ENCODE assay signal across 8 cellular contexts in the genomic region with DNA sequence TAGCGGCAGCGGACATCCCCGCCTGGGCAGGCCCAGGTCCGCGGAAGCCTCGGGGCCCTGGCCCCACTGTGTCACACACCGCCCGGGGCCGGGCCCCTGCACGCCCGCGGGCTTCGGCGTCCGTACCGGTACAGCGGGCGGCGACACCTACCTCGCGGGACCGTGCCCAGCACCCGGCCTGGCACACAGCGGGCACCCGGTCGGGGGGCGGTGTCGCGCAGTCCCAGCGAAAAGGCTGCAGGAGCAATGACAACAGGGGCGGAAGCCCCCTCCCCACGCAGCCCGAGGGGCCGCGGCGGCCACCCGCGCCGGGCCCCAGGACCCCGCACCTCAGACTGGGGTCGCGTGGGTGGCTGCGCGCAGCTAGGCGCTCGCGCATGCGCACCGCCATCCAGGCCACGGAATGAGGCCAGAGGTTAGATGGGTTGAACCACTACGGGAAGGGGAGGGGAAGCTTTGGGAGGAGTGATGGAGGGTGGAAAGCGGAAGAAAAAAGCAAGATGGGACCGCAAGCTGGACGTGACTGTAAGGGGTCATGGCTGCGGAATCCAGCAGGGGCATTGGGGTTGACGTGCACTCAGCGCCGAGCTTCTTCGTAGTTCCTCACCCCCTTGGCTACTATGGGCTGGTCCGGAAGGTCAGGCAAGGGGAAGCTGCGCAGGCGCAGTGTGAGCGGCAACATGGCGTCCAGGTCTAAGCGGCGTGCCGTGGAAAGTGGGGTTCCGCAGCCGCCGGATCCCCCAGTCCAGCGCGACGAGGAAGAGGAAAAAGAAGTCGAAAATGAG. TPM values are rescaled to one million over a fixed set of nuclear protein-coding genes. Genes with fewer than 3 reads are reported as not detected.
DNase-seq lines count a peak whose midpoint lies in the region; ATAC-seq and TF ChIP-seq lines count a peak whose summit lies in the region.

A gene (plus strand): TSS at position 669 of the 785 bp plus-strand sequence. CDS start 12 bp downstream, at position 681.
A gene (minus strand): TSS at position 381 of the 785 bp plus-strand sequence. CDS start 6,759 bp downstream, outside the sequence.

- peak; percentile 82 for DNase-seq in DMS53 treated with DMSO at 0.1 percent for 48 hours (lab: John Stamatoyannopoulos, UW; ENCODE audit: unreplicated experiment)
- peak; percentile 81 for DNase-seq in Panc1 (ENCODE audit: low read depth, low spot score)
- peak; percentile 87 for DNase-seq in activated T-cell treated with anti-CD3 and anti-CD28 coated beads, Interleukin-2, amount 50 U/mL, for 4 hours
- peak; percentile 54 for DNase-seq in esophagus squamous epithelium (lab: John Stamatoyannopoulos, UW)
- peak; percentile 94 for DNase-seq in myocyte (ENCODE audit: low read depth)
- peak; percentile 82 to 86 for DNase-seq in stimulated activated CD8-positive, alpha-beta memory T cell treated with anti-CD3 and anti-CD28 coated beads, Interleukin-7, amount 100 ng/mL, for 4 hours (ENCODE audit: low read depth in 2 of 2)

- peak; percentile 72 for ATAC-seq in GM21786 (IDR thresholded peaks at IDR 0.05; ENCODE audit: unreplicated experiment)
- ATAC-seq in Panc1, result peak; percentile 90
- ATAC-seq in activated T-cell treated with anti-CD3 and anti-CD28 coated beads, Interleukin-2, amount 50 U/mL, for 4 hours, result peak; percentile 85 to 87

- H3K4me1 ChIP-seq in KMS-11 (ENCODE audit: low read depth, poor library complexity, severe bottlenecking), result peaks cover 27% of the 10 kb centered on the region
- peaks cover 26% of the 10 kb centered on the region for H3K4me1 ChIP-seq in Panc1 (ENCODE audit: control insufficient read depth, insufficient read depth, low read length)
- H3K4me1 ChIP-seq in esophagus squamous epithelium, result peaks cover 16 to 43% (median 29%) of the 10 kb centered on the region in 3 donors

- peak within 1 kb of the TSS; percentile 94 for H2AFZ ChIP-seq in KMS-11 (ENCODE audit: low read depth)

- H3K36me3 Mint-ChIP-seq in activated T-cell treated with anti-CD3 and anti-CD28 coated beads, Interleukin-2, amount 50 U/mL, for 4 hours (ENCODE audit: insufficient read depth), result peaks cover 13% of the 10 kb centered on the region

- no peaks in the 10 kb centered on the region for H3K27me3 Mint-ChIP-seq in activated T-cell treated with anti-CD3 and anti-CD28 coated beads, Interleukin-2, amount 50 U/mL, for 4 hours (ENCODE audit: low read depth)

- H3K9me3 ChIP-seq in Panc1 (ENCODE audit: control insufficient read depth, insufficient read depth, low read depth, low read length) (no peaks in the 10 kb centered on the region), esophagus squamous epithelium (no peaks in the 10 kb centered on the region)

- H3K27ac ChIP-seq in KMS-11 (peak within 1 kb of the TSS; percentile 80), Panc1 (ENCODE audit: low read length) (peak within 1 kb of the TSS; percentile 99), esophagus squamous epithelium (peak within 1 kb of the TSS; percentile 87 to 93 (median 92))

- peak in 3 of 4 donors; percentile 14 to 52 (median 29) for TF ChIP-seq POLR2A in esophagus squamous epithelium (IDR thresholded peaks at IDR 0.05)

- BruUV-seq in Panc1 (replicated peaks; lab: Mats Ljungman, UMichigan), result no TSS peak

- POLR2A ChIA-PET in Panc1 (lab: Charles Lee), result interaction anchor here (0.6 kb wide), 1 partner anchor 52 kb away, joined by 3 read pairs; no protein-coding TSS in a partner anchor

- in situ Hi-C loops in Panc1 (cut with HindIII; ENCODE audit: low pct_unique_long_range_greater_than_20kb, low sequenced_read_pairs), result no loop called here

- intact Hi-C loops in Panc1 (cut with micrococcal nuclease; ENCODE audit: unreplicated experiment), result no loop called here
- intact Hi-C loops in esophagus squamous epithelium (cut with DNase I), result no loop called here

- H3K9ac ChIP-seq in KMS-11, result peak within 1 kb of the TSS; percentile 85

- TF ChIP-seq CTCF in KMS-11 (conservative IDR thresholded peaks at IDR 0.05; ENCODE audit: low read depth, low read length), result no peak
- TF ChIP-seq CTCF in Panc1 (IDR thresholded peaks at IDR 0.05), result no peak
- peak in 2 of 6 experiments; percentile 2 to 34 for TF ChIP-seq CTCF in esophagus squamous epithelium (IDR thresholded peaks at IDR 0.05)

- H4K20me1 ChIP-seq in KMS-11 (ENCODE audit: insufficient read depth), result no peaks in the 10 kb centered on the region; the same call in 1 of the 2 replicates

- H3K36me3 ChIP-seq in KMS-11 (ENCODE audit: insufficient read depth) (no peaks in the 10 kb centered on the region), Panc1 (ENCODE audit: control insufficient read depth, insufficient read depth, low read length) (peaks cover 37% of the 10 kb centered on the region), esophagus squamous epithelium (peaks cover 0 to 22% (median 0%) of the 10 kb centered on the region in 3 donors)

- 0% methylated on average over 36 to 41 of the region's 74 CpGs for WGBS in esophagus squamous epithelium, 2 donors

- H3K9me3 Mint-ChIP-seq in activated T-cell treated with anti-CD3 and anti-CD28 coated beads, Interleukin-2, amount 50 U/mL, for 4 hours, result no peaks in the 10 kb centered on the region

- CTCF ChIA-PET in Panc1 (lab: Charles Lee), result no interaction called here

- no peaks in the 10 kb centered on the region for H3K27me3 ChIP-seq in KMS-11 (ENCODE audit: insufficient read depth, low read depth)
- H3K27me3 ChIP-seq in Panc1 (ENCODE audit: control insufficient read depth, insufficient read depth, low read length), result no peaks in the 10 kb centered on the region
- H3K27me3 ChIP-seq in esophagus squamous epithelium, result no peaks in the 10 kb centered on the region

- no peak within 1 kb of the TSS for H3K4me3 ChIP-seq in KMS-11 (IDR thresholded peaks at IDR 0.05; ENCODE audit: insufficient read depth, low read depth, low read length)
- peak within 1 kb of the TSS; percentile 76 to 98 for H3K4me3 ChIP-seq in Panc1 (ENCODE audit: low read depth in 2 of 2, low read length in 2 of 2)
- peak within 1 kb of the TSS; percentile 70 to 97 (median 84) for H3K4me3 ChIP-seq in esophagus squamous epithelium

- peak within 1 kb of the TSS; percentile 79 for H3K4me3 Mint-ChIP-seq in activated T-cell treated with anti-CD3 and anti-CD28 coated beads, Interleukin-2, amount 50 U/mL, for 4 hours

- peaks cover 40% of the 10 kb centered on the region for H3K79me2 ChIP-seq in KMS-11 (ENCODE audit: insufficient read depth, low read depth)

- H3K4me2 ChIP-seq in KMS-11, result peak within 1 kb of the TSS; percentile 93

- peaks cover 22% of the 10 kb centered on the region for H3K4me1 Mint-ChIP-seq in activated T-cell treated with anti-CD3 and anti-CD28 coated beads, Interleukin-2, amount 50 U/mL, for 4 hours (ENCODE audit: low read depth)

RNA-seq across cellular contexts. Expression of the first gene that starts in this region (rescaled TPM):
- total RNA-seq in Panc1 (2021; ENCODE audit: unreplicated experiment) (123 TPM), esophagus squamous epithelium (10 to 100 TPM; 29.5 to 62.0 (median 53.5) TPM), myocyte (74.6 and 74.9 TPM in 2 replicates)
- polyA plus RNA-seq in Panc1 (2012; ENCODE audit: insufficient read length), result 70.3 TPM
- total RNA-seq in activated T-cell treated with anti-CD3 and anti-CD28 coated beads, Interleukin-2, amount 50 U/mL, for 4 hours, result 100 to 1,000 TPM; 159 to 175 (median 166) TPM
- polyA plus RNA-seq in myocyte (2012), result 32.5 TPM

RNA-seq across cellular contexts. Expression of the second gene that starts in this region (rescaled TPM):
- 103 TPM for total RNA-seq in Panc1 (2021; ENCODE audit: unreplicated experiment)
- polyA plus RNA-seq in Panc1 (2012; ENCODE audit: insufficient read length), result 86.7 TPM
- 10 to 100 TPM; 28.0 to 35.1 (median 32.8) TPM for total RNA-seq in activated T-cell treated with anti-CD3 and anti-CD28 coated beads, Interleukin-2, amount 50 U/mL, for 4 hours
- 10 to 100 TPM; 17.5 to 40.7 (median 23.8) TPM for total RNA-seq in esophagus squamous epithelium
- 94.3 and 106 TPM in 2 replicates for total RNA-seq in myocyte
- polyA plus RNA-seq in myocyte (2012), result 97.5 TPM
